ENCODE assay signal across 1 cellular context in the genomic region with DNA sequence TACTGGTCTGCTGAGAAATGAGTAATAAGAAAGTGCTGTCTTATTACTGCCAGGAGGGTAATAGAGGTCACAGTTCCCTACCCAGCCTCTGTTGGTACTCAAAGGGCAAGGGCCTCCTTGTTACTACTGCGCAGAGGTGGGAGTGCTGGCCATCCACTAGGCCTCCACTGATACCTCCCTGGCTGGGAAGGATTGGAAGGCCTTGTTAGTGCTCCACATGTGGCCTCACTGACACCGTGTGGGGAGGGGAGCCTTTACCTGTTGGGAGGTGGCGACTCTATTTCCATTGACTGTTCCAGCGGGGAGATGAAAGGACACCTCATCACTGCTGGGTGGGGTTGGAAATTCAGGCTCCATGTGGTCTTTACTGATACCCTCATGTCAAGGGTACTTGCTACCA.
TF ChIP-seq lines count a peak whose summit lies in the region.

No MANE protein-coding gene starts in this region.

TF ChIP-seq in K562, 482 proteins besides CTCF, POLR2A, EP300 and RAD21 (continued from another document):
- TF ChIP-seq, protein P1, sequence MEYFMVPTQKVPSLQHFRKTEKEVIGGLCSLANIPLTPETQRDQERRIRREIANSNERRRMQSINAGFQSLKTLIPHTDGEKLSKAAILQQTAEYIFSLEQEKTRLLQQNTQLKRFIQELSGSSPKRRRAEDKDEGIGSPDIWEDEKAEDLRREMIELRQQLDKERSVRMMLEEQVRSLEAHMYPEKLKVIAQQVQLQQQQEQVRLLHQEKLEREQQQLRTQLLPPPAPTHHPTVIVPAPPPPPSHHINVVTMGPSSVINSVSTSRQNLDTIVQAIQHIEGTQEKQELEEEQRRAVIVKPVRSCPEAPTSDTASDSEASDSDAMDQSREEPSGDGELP (CRISPR knock-in tag; IDR thresholded peaks at IDR 0.05; ENCODE audit: borderline replicate concordance): peak; percentile 11; the same call in 1 of the 2 replicates
- no peak for TF ChIP-seq E2F5 (CRISPR knock-in tag; IDR thresholded peaks at IDR 0.05)
- 0 out of 2 replicates have a peak, but pooled peaks have one; percentile 16 for TF ChIP-seq DMBX1 (CRISPR knock-in tag; IDR thresholded peaks at IDR 0.05; ENCODE audit: borderline replicate concordance)
- 0 out of 2 replicates have a peak, but pooled peaks have one; percentile 11 for TF ChIP-seq CXXC5 (CRISPR knock-in tag; IDR thresholded peaks at IDR 0.05)
- TF ChIP-seq CC2D1A (IDR thresholded peaks at IDR 0.05): peak; percentile 40; the same call in 1 of the 2 replicates
- no peak for TF ChIP-seq MNT (conservative IDR thresholded peaks at IDR 0.05)
- TF ChIP-seq, protein P2, sequence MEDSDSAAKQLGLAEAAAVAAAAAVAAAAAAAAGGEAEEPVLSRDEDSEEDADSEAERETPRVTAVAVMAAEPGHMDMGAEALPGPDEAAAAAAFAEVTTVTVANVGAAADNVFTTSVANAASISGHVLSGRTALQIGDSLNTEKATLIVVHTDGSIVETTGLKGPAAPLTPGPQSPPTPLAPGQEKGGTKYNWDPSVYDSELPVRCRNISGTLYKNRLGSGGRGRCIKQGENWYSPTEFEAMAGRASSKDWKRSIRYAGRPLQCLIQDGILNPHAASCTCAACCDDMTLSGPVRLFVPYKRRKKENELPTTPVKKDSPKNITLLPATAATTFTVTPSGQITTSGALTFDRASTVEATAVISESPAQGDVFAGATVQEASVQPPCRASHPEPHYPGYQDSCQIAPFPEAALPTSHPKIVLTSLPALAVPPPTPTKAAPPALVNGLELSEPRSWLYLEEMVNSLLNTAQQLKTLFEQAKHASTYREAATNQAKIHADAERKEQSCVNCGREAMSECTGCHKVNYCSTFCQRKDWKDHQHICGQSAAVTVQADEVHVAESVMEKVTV (CRISPR knock-in tag; IDR thresholded peaks at IDR 0.05): peak; percentile 56; the same call in 1 of the 2 replicates
